ENCODE assay signal across 8 cellular contexts in genomic region chr2:217858519-217859466, GRCh38.
DNase-seq lines count a peak whose midpoint lies in the region; ATAC-seq and TF ChIP-seq lines count a peak whose summit lies in the region.

No MANE protein-coding gene starts in this region.

- peaks cover 20% of the 10 kb centered on the region for H3K4me1 ChIP-seq in BE2C

- H3K27me3 ChIP-seq in BE2C = no peaks in the 10 kb centered on the region

- no peaks in the 10 kb centered on the region for H3K36me3 Mint-ChIP-seq in T-helper 17 cell (ENCODE audit: low read depth)

- H3K27ac Mint-ChIP-seq in T-helper 17 cell = no peak overlapping the region

- ATAC-seq in T-helper 17 cell (no peak), HG03196 (IDR thresholded peaks at IDR 0.05; ENCODE audit: unreplicated experiment) (no peak)

- H3K4me3 ChIP-seq in BE2C (ENCODE audit: low read depth, low read length) (peak overlapping the region; percentile 8; the same call in 1 of the 2 replicates), foreskin fibroblast (ENCODE audit: low read depth in 1 of 2, low read length in 2 of 2) (peak overlapping the region in 1 of 2 donors; percentile 14)

- no peak overlapping the region for H3K4me3 Mint-ChIP-seq in T-helper 17 cell

- TF ChIP-seq CTCF in BE2C (IDR thresholded peaks at IDR 0.05; ENCODE audit: low read depth, low read length) (no peak), foreskin fibroblast (IDR thresholded peaks at IDR 0.05; ENCODE audit: low read depth, low read length) (no peak)

- H3K27me3 Mint-ChIP-seq in T-helper 17 cell = peaks cover 28% of the 10 kb centered on the region

- H3K36me3 ChIP-seq in BE2C = peaks cover 14% of the 10 kb centered on the region

- peaks cover 3% of the 10 kb centered on the region for H3K4me1 Mint-ChIP-seq in T-helper 17 cell

- in situ Hi-C loops in KBM-7 (cut with MboI; ENCODE audit: low pct_unique_long_range_greater_than_20kb, low sequenced_read_pairs) = no loop called here

- H3K9me3 ChIP-seq in BE2C (no peaks in the 10 kb centered on the region), T-helper 17 cell (ENCODE audit: control insufficient read depth, low read length, poor library complexity, severe bottlenecking) (no peaks in the 10 kb centered on the region)

- DNase-seq in BE2C = peak; percentile 94
- peak; percentile 30 for DNase-seq in NCI-H510A treated with DMSO at 0.1 percent for 48 hours (lab: John Stamatoyannopoulos, UW)
- peak; percentile 94 to 97 for DNase-seq in foreskin fibroblast
- DNase-seq in occipital lobe (lab: John Stamatoyannopoulos, UW) = peak; percentile 80
- DNase-seq in T-helper 17 cell = no peak
- DNase-seq in SHP77 treated with DMSO at 0.1 percent for 48 hours (lab: John Stamatoyannopoulos, UW) = no peak
- no peak for DNase-seq in KBM-7

Comparison
In these comparisons a context has a peak if more than half of its experiments do, and no peak if none do; other contexts are left out.
1. DNase-seq: peak in BE2C (single experiment), NCI-H510A treated with DMSO at 0.1 percent for 48 hours (single experiment), foreskin fibroblast (2 of 2) and occipital lobe (single experiment); none in T-helper 17 cell (0 of 3), SHP77 treated with DMSO at 0.1 percent for 48 hours (single experiment) and KBM-7 (single experiment).